7 cellular contexts compared by ENCODE assay signal in the genomic region with DNA sequence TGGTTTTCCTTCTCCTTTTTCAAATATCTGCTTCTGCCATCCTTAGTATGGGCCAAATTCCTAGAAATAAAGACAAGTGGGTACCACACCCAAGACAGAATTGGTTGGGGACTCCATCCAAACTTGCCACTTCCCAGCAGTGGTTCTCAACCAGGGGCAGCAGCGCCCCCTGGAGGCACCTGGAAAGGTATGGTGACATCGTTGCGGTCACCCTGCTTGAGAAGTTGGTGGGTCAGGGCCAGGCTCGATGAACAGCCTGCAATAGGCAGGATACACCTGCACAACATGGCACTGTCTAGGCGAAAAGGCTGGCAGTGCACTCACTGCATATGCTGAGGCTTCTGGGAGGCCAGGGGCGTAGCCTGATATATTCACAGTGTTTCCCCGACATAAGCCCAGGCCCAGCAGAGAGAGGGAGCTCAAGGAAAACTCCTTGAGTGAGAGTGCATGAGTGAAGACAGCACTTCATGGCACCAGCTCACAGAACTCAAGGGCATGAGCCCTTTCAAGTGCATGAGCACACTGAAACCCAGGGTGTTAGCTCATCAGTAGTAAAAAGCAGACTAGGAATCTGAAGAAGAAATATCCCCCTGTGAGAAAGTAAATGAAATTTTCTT. TPM values are rescaled to one million over a fixed set of nuclear protein-coding genes. Genes with fewer than 3 reads are reported as not detected.
DNase-seq lines count a peak whose midpoint lies in the region; ATAC-seq and TF ChIP-seq lines count a peak whose summit lies in the region.

No MANE protein-coding gene starts in this region.

- no peak overlapping the region for H3K27ac ChIP-seq in smooth muscle cell (ENCODE audit: low read depth)

- no peaks in the 10 kb centered on the region for H3K79me2 ChIP-seq in smooth muscle cell (ENCODE audit: low read depth)

- TF ChIP-seq CTCF in GM12865 (IDR thresholded peaks at IDR 0.05; ENCODE audit: insufficient read depth, low read depth, low read length, missing control alignments): peak; percentile 71
- peak; percentile 76 for TF ChIP-seq CTCF in glutamatergic neuron (IDR thresholded peaks at IDR 0.05; ENCODE audit: partially characterized antibody, unreplicated experiment)
- TF ChIP-seq CTCF in smooth muscle cell (IDR thresholded peaks at IDR 0.05; ENCODE audit: borderline replicate concordance, insufficient read depth, poor library complexity, severe bottlenecking): peak; percentile 43

- H3K27me3 ChIP-seq in smooth muscle cell (ENCODE audit: low read depth): peaks cover 11% of the 10 kb centered on the region

- H2AFZ ChIP-seq in smooth muscle cell (ENCODE audit: low read depth): no peak overlapping the region

- no peaks in the 10 kb centered on the region for H3K9me3 Mint-ChIP-seq in glutamatergic neuron (ENCODE audit: unreplicated experiment)

- peak; percentile 61 for ATAC-seq in HG03521 (IDR thresholded peaks at IDR 0.05; ENCODE audit: unreplicated experiment)

- H3K4me2 ChIP-seq in smooth muscle cell: no peak overlapping the region

- no peaks in the 10 kb centered on the region for H3K36me3 ChIP-seq in smooth muscle cell (ENCODE audit: low read depth)

- H3K9ac ChIP-seq in smooth muscle cell (ENCODE audit: low read depth): no peak overlapping the region

- no peak overlapping the region for H3K4me3 ChIP-seq in GM12865 (ENCODE audit: low read depth, low read length)
- H3K4me3 ChIP-seq in smooth muscle cell: no peak overlapping the region

- H3K9me3 ChIP-seq in smooth muscle cell (replicated peaks; ENCODE audit: low read depth): no peaks in the 10 kb centered on the region

- peaks cover 6% of the 10 kb centered on the region for H3K4me1 Mint-ChIP-seq in glutamatergic neuron (ENCODE audit: low read depth, unreplicated experiment)

- no peaks in the 10 kb centered on the region for H4K20me1 ChIP-seq in smooth muscle cell (ENCODE audit: low read depth)

- no peak overlapping the region for H3K4me3 Mint-ChIP-seq in glutamatergic neuron (ENCODE audit: unreplicated experiment)

- peaks cover 1% of the 10 kb centered on the region for H3K27me3 Mint-ChIP-seq in glutamatergic neuron (ENCODE audit: unreplicated experiment)

- 27% methylated on average over 7 of the region's 7 CpGs for WGBS in smooth muscle cell (ENCODE audit: low lambda C conversion rate)

- H3K4me1 ChIP-seq in smooth muscle cell (ENCODE audit: low read depth): peaks cover 5% of the 10 kb centered on the region

- DNase-seq in GM12865 (ENCODE audit: low read depth): peak; percentile 61
- DNase-seq in activated CD4-positive, alpha-beta T cell treated with anti-CD3 and anti-CD28 coated beads for 48 hours: peak; percentile 73
- peak; percentile 76 for DNase-seq in glutamatergic neuron
- DNase-seq in smooth muscle cell (lab: John Stamatoyannopoulos, UW; ENCODE audit: unreplicated experiment): no peak
- no peak for DNase-seq in NCI-H1436 (lab: John Stamatoyannopoulos, UW)
- no peak for DNase-seq in stimulated activated naive CD4-positive, alpha-beta T cell treated with Interleukin-2 at 50 U/mL for 16 hours (lab: John Stamatoyannopoulos, UW)

- H3K36me3 Mint-ChIP-seq in glutamatergic neuron (ENCODE audit: unreplicated experiment): peaks cover 5% of the 10 kb centered on the region

- H3F3A ChIP-seq in smooth muscle cell (ENCODE audit: low read depth): no peaks in the 10 kb centered on the region

- H3K27ac Mint-ChIP-seq in glutamatergic neuron (ENCODE audit: unreplicated experiment): no peak overlapping the region

RNA-seq across cellular contexts. Expression of a gene that starts 57.7 kb away (rescaled TPM):
- total RNA-seq in glutamatergic neuron (ENCODE audit: unreplicated experiment): 76.2 TPM
- 53.2 and 56.6 TPM in 2 replicates for total RNA-seq in smooth muscle cell
- polyA plus RNA-seq in smooth muscle cell: 95.5 and 110 TPM in 2 replicates

RNA-seq across cellular contexts. Expression of a gene that starts 58.0 kb away (rescaled TPM):
- total RNA-seq in glutamatergic neuron (ENCODE audit: unreplicated experiment): 9.2 TPM
- 18.8 and 24.4 TPM in 2 replicates for total RNA-seq in smooth muscle cell
- 14.2 and 25.1 TPM in 2 replicates for polyA plus RNA-seq in smooth muscle cell

Comparison
In these comparisons a context has a peak if more than half of its experiments do, and no peak if none do; other contexts are left out.
1. DNase-seq: peak in GM12865 (single experiment), activated CD4-positive, alpha-beta T cell treated with anti-CD3 and anti-CD28 coated beads for 48 hours (single experiment) and glutamatergic neuron (single experiment); none in smooth muscle cell (single experiment), NCI-H1436 (single experiment) and stimulated activated naive CD4-positive, alpha-beta T cell treated with Interleukin-2 at 50 U/mL for 16 hours (single experiment).
2. Peak in every context shown above with its lines, with median percentiles within 50 percentile points of each other: CTCF ChIP-seq.